Comparison of ENCODE assay signal across 1 cellular context in the genomic region with DNA sequence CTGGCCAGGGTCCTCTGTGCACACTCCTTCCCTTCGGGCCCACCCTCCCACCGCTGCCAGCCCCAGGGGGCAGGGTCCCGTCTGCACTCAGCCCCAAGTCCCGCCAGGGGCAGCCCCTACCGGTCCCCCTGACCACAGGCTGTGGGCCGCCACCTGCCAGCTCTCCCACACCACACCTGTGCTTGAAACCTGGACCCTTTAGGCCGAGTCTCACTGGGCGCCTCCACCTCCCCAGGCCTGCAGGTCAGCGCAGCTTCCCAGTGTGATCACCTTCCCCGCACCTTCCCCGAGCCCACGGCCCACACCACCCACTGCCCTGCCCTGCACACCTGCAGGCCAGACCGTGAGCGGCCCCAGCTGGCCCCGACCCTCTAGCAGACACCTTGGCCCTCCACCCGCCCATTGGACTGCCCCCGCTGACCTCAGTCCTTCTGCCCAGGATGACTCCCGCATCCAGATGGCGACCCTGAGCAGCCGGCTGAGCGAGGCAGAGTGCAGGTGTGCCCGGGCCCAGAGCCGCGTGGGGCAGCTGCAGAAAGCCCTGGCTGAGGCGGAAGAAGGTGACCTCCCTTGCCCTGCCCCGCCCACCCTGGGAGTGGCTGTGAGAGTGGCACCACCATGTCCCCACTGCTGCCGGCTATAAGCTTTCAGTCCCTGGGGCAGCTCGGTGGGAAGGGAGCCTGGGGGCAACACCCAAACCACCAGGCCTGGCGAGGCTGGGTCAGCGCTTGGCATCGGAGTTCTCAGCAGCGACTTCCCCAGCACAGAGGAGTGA.
TF ChIP-seq lines count a peak whose summit lies in the region.

No MANE protein-coding gene starts in this region.

TF ChIP-seq in HepG2, 621 proteins besides CTCF, POLR2A, EP300 and RAD21 (continued from another document and continues in another):
- TF ChIP-seq, protein P1, sequence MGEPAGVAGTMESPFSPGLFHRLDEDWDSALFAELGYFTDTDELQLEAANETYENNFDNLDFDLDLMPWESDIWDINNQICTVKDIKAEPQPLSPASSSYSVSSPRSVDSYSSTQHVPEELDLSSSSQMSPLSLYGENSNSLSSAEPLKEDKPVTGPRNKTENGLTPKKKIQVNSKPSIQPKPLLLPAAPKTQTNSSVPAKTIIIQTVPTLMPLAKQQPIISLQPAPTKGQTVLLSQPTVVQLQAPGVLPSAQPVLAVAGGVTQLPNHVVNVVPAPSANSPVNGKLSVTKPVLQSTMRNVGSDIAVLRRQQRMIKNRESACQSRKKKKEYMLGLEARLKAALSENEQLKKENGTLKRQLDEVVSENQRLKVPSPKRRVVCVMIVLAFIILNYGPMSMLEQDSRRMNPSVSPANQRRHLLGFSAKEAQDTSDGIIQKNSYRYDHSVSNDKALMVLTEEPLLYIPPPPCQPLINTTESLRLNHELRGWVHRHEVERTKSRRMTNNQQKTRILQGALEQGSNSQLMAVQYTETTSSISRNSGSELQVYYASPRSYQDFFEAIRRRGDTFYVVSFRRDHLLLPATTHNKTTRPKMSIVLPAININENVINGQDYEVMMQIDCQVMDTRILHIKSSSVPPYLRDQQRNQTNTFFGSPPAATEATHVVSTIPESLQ (CRISPR knock-in tag; conservative IDR thresholded peaks at IDR 0.05), result no peak
- TF ChIP-seq ZNF780A (CRISPR knock-in tag; IDR thresholded peaks at IDR 0.05) (no peak), ZNF317 (CRISPR knock-in tag; IDR thresholded peaks at IDR 0.05) (peak; percentile 49; the same call in 1 of the 2 replicates), ZNF781 (CRISPR knock-in tag; IDR thresholded peaks at IDR 0.05; ENCODE audit: borderline replicate concordance, not compliant biosample characterization) (no peak), ZNF496 (CRISPR knock-in tag; IDR thresholded peaks at IDR 0.05; ENCODE audit: insufficient replicate concordance) (no peak), SRF (IDR thresholded peaks at IDR 0.05; ENCODE audit: low read depth, low read length) (no peak), FOXA1 (IDR thresholded peaks at IDR 0.05) (no peak), FOXA1 (CRISPR knock-in tag; IDR thresholded peaks at IDR 0.05) (no peak), ZFY (CRISPR knock-in tag; IDR thresholded peaks at IDR 0.05) (peak; percentile 68), RFXAP (CRISPR knock-in tag; IDR thresholded peaks at IDR 0.05; ENCODE audit: borderline replicate concordance) (no peak), ZNF451 (CRISPR knock-in tag; IDR thresholded peaks at IDR 0.05) (no peak; the same call in 1 of the 2 replicates), ZNF615 (CRISPR knock-in tag; IDR thresholded peaks at IDR 0.05; ENCODE audit: borderline replicate concordance) (no peak), PHF8 (CRISPR knock-in tag; IDR thresholded peaks at IDR 0.05) (peak; percentile 65), SALL2 (CRISPR knock-in tag; IDR thresholded peaks at IDR 0.05) (no peak), ZNF446 (CRISPR knock-in tag; IDR thresholded peaks at IDR 0.05) (no peak), ZMYM4 (CRISPR knock-in tag; IDR thresholded peaks at IDR 0.05) (no peak), TAF15 (IDR thresholded peaks at IDR 0.05; ENCODE audit: low read depth, low read length, poor library complexity, severe bottlenecking) (no peak), FOXP1 (IDR thresholded peaks at IDR 0.05) (no peak), FOXP1 (CRISPR knock-in tag; IDR thresholded peaks at IDR 0.05) (no peak), MLLT10 (CRISPR knock-in tag; IDR thresholded peaks at IDR 0.05) (no peak), HOXA7 (CRISPR knock-in tag; IDR thresholded peaks at IDR 0.05) (no peak), ZMYM2 (CRISPR knock-in tag; IDR thresholded peaks at IDR 0.05) (no peak)
- TF ChIP-seq, protein P2, sequence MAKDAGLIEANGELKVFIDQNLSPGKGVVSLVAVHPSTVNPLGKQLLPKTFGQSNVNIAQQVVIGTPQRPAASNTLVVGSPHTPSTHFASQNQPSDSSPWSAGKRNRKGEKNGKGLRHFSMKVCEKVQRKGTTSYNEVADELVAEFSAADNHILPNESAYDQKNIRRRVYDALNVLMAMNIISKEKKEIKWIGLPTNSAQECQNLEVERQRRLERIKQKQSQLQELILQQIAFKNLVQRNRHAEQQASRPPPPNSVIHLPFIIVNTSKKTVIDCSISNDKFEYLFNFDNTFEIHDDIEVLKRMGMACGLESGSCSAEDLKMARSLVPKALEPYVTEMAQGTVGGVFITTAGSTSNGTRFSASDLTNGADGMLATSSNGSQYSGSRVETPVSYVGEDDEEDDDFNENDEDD (CRISPR knock-in tag; IDR thresholded peaks at IDR 0.05; ENCODE audit: borderline replicate concordance), result no peak
- TF ChIP-seq, protein P3, sequence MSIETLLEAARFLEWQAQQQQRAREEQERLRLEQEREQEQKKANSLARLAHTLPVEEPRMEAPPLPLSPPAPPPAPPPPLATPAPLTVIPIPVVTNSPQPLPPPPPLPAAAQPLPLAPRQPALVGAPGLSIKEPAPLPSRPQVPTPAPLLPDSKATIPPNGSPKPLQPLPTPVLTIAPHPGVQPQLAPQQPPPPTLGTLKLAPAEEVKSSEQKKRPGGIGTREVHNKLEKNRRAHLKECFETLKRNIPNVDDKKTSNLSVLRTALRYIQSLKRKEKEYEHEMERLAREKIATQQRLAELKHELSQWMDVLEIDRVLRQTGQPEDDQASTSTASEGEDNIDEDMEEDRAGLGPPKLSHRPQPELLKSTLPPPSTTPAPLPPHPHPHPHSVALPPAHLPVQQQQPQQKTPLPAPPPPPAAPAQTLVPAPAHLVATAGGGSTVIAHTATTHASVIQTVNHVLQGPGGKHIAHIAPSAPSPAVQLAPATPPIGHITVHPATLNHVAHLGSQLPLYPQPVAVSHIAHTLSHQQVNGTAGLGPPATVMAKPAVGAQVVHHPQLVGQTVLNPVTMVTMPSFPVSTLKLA (IDR thresholded peaks at IDR 0.05), result no peak
- TF ChIP-seq, protein P4, sequence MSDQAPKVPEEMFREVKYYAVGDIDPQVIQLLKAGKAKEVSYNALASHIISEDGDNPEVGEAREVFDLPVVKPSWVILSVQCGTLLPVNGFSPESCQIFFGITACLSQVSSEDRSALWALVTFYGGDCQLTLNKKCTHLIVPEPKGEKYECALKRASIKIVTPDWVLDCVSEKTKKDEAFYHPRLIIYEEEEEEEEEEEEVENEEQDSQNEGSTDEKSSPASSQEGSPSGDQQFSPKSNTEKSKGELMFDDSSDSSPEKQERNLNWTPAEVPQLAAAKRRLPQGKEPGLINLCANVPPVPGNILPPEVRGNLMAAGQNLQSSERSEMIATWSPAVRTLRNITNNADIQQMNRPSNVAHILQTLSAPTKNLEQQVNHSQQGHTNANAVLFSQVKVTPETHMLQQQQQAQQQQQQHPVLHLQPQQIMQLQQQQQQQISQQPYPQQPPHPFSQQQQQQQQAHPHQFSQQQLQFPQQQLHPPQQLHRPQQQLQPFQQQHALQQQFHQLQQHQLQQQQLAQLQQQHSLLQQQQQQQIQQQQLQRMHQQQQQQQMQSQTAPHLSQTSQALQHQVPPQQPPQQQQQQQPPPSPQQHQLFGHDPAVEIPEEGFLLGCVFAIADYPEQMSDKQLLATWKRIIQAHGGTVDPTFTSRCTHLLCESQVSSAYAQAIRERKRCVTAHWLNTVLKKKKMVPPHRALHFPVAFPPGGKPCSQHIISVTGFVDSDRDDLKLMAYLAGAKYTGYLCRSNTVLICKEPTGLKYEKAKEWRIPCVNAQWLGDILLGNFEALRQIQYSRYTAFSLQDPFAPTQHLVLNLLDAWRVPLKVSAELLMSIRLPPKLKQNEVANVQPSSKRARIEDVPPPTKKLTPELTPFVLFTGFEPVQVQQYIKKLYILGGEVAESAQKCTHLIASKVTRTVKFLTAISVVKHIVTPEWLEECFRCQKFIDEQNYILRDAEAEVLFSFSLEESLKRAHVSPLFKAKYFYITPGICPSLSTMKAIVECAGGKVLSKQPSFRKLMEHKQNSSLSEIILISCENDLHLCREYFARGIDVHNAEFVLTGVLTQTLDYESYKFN (CRISPR knock-in tag; conservative IDR thresholded peaks at IDR 0.05), result no peak
- TF ChIP-seq, protein P5, sequence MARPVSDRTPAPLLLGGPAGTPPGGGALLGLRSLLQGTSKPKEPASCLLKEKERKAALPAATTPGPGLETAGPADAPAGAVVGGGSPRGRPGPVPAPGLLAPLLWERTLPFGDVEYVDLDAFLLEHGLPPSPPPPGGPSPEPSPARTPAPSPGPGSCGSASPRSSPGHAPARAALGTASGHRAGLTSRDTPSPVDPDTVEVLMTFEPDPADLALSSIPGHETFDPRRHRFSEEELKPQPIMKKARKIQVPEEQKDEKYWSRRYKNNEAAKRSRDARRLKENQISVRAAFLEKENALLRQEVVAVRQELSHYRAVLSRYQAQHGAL (CRISPR knock-in tag; IDR thresholded peaks at IDR 0.05; ENCODE audit: not compliant biosample characterization), result no peak
- TF ChIP-seq, protein P6, sequence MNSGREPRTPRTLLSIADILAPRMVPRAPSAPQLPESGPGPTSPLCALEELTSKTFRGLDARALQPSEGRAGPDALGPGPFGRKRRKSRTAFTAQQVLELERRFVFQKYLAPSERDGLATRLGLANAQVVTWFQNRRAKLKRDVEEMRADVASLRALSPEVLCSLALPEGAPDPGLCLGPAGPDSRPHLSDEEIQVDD (CRISPR knock-in tag; IDR thresholded peaks at IDR 0.05; ENCODE audit: borderline replicate concordance), result no peak; the same call in 1 of the 2 replicates
- TF ChIP-seq, protein P7, sequence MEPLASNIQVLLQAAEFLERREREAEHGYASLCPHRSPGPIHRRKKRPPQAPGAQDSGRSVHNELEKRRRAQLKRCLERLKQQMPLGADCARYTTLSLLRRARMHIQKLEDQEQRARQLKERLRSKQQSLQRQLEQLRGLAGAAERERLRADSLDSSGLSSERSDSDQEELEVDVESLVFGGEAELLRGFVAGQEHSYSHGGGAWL (CRISPR knock-in tag; IDR thresholded peaks at IDR 0.05), result peak; percentile 52; the same call in 1 of the 2 replicates
- TF ChIP-seq, protein P8, sequence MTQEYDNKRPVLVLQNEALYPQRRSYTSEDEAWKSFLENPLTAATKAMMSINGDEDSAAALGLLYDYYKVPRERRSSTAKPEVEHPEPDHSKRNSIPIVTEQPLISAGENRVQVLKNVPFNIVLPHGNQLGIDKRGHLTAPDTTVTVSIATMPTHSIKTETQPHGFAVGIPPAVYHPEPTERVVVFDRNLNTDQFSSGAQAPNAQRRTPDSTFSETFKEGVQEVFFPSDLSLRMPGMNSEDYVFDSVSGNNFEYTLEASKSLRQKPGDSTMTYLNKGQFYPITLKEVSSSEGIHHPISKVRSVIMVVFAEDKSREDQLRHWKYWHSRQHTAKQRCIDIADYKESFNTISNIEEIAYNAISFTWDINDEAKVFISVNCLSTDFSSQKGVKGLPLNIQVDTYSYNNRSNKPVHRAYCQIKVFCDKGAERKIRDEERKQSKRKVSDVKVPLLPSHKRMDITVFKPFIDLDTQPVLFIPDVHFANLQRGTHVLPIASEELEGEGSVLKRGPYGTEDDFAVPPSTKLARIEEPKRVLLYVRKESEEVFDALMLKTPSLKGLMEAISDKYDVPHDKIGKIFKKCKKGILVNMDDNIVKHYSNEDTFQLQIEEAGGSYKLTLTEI (CRISPR knock-in tag; conservative IDR thresholded peaks at IDR 0.05), result no peak
- TF ChIP-seq, protein P9, sequence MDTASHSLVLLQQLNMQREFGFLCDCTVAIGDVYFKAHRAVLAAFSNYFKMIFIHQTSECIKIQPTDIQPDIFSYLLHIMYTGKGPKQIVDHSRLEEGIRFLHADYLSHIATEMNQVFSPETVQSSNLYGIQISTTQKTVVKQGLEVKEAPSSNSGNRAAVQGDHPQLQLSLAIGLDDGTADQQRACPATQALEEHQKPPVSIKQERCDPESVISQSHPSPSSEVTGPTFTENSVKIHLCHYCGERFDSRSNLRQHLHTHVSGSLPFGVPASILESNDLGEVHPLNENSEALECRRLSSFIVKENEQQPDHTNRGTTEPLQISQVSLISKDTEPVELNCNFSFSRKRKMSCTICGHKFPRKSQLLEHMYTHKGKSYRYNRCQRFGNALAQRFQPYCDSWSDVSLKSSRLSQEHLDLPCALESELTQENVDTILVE (CRISPR knock-in tag; IDR thresholded peaks at IDR 0.05), result no peak
- TF ChIP-seq, protein P10, sequence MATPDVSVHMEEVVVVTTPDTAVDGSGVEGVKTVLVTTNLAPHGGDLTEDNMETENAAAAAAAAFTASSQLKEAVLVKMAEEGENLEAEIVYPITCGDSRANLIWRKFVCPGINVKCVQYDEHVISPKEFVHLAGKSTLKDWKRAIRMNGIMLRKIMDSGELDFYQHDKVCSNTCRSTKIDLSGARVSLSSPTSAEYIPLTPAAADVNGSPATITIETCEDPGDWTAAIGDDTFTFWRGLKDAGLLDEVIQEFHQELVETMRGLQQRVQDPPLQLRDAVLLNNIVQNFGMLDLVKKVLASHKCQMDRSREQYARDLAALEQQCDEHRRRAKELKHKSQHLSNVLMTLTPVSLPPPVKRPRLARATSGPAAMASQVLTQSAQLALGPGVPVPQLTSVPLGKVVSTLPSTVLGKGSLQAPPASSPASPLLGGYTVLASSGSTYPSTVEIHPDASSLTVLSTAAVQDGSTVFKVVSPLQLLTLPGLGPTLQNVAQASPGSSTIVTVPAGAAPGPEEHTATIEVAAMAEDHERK (CRISPR knock-in tag; IDR thresholded peaks at IDR 0.05; ENCODE audit: low read depth), result no peak
